8 cellular contexts compared by ENCODE assay signal in the genomic region with DNA sequence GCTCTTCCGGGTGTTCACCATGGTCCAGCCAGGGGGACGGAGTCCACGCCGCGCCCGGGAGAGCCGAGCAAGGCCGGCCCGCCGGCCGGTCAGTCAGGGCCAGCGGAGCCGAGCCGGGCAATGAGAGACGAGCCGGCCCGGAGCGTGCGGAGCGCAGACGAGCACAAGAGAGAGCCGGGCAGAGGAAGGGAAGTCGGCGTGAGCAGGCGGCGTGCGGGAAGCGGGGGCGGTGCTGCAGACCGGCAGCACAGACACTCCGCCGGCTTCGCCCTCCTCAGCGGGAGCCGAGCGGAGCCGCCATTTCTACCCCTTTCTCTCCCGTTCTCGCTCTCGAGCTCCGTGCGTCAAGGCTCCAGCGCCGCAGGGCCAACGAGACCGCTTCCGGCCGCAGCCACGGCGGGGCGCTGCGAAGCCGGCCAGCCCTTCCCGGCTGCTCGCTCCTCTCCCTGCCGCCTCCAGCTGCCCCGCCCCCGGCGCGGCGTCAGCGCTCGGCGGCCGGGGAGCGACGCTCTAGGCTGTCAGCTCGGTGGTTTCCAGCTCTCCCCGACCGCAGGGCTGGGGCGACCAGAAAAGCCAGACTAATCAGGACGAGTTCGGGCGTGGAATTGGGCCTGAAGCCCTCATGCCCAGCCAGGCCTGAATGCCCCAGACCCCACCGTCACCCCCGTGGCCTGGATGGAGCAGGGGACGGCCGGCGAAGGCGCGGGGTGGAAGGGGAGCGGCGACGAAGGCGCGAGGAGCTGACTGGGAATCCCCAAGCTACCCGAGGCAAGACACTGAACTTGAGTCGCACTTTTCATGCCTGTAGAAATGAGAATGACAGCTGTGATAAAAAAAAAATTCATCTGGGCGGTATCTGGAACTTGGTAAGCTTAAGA. TPM values are rescaled to one million over a fixed set of nuclear protein-coding genes. Genes with fewer than 3 reads are reported as not detected.
DNase-seq lines count a peak whose midpoint lies in the region; ATAC-seq and TF ChIP-seq lines count a peak whose summit lies in the region.

TSS of gene ATAD2B (minus strand) at position 374 of the 878 bp plus-strand sequence. CDS start at position 21, 353 bp downstream.

- WGBS in right cardiac atrium = under 1% methylated on average over 89 of the region's 89 CpGs

- peaks cover 8% of the 10 kb centered on the region for H3K36me3 Mint-ChIP-seq in T-helper 17 cell (ENCODE audit: low read depth)

- H3K27me3 Mint-ChIP-seq in T-helper 17 cell = no peaks in the 10 kb centered on the region

- intact Hi-C loops in right cardiac atrium (cut with DNase I) (loop anchor here in 2 of 4 donors (10.0 kb wide), 1 partner anchor 158 kb away; the partner anchor contains the start of gene TP53I3 (in 2 of the 2)), vagina (cut with DNase I) (loop anchor here (10.0 kb wide), 1 partner anchor 118 kb away; the partner anchor contains the start of genes FKBP1B and WDCP)

- peaks cover 6% of the 10 kb centered on the region for H3K4me1 ChIP-seq in right cardiac atrium (ENCODE audit: control insufficient read depth, insufficient read depth, low read length)
- H3K4me1 ChIP-seq in vagina = peaks cover 38% of the 10 kb centered on the region

- no peaks in the 10 kb centered on the region for H3K9me3 ChIP-seq in T-helper 17 cell (ENCODE audit: control insufficient read depth, low read length, poor library complexity, severe bottlenecking)
- H3K9me3 ChIP-seq in right cardiac atrium (ENCODE audit: control insufficient read depth, low read length) = no peaks in the 10 kb centered on the region
- H3K9me3 ChIP-seq in vagina = no peaks in the 10 kb centered on the region

- H3K4me1 Mint-ChIP-seq in T-helper 17 cell = peaks cover 36% of the 10 kb centered on the region

- peak within 1 kb of the TSS; percentile 98 for H3K27ac Mint-ChIP-seq in T-helper 17 cell

- H3K4me3 Mint-ChIP-seq in T-helper 17 cell = peak within 1 kb of the TSS; percentile 97

- H3K4me3 ChIP-seq in right cardiac atrium (ENCODE audit: low read length) = peak within 1 kb of the TSS; percentile 84
- H3K4me3 ChIP-seq in vagina = peak within 1 kb of the TSS; percentile 79 to 93

- TF ChIP-seq CTCF in vagina (IDR thresholded peaks at IDR 0.05) = peak; percentile 75 to 88 (median 76)

- DNase-seq in NCI-H1694 treated with DMSO at 0.1 percent for 48 hours (lab: John Stamatoyannopoulos, UW) (peak; percentile 89), T-helper 17 cell (peak; percentile 93 to 97 (median 94)), right cardiac atrium (peak; percentile 91 to 97 (median 96)), putamen (ENCODE audit: low spot score) (peak; percentile 95), vagina (ENCODE audit: extremely low spot score in 2 of 2) (peak in 1 of 2 donors; percentile 91)

- no peaks in the 10 kb centered on the region for H3K36me3 ChIP-seq in vagina

- H3K27me3 ChIP-seq in right cardiac atrium (ENCODE audit: control insufficient read depth, insufficient read depth) (no peaks in the 10 kb centered on the region), vagina (no peaks in the 10 kb centered on the region)

- H3K27ac ChIP-seq in angular gyrus (ENCODE audit: low read depth, low read length) (peak within 1 kb of the TSS; percentile 94), right cardiac atrium (ENCODE audit: low read length) (peak within 1 kb of the TSS; percentile 95), vagina (peak within 1 kb of the TSS; percentile 99)

- ATAC-seq in GM18498 (IDR thresholded peaks at IDR 0.05; ENCODE audit: unreplicated experiment) (peak; percentile 82), HG02938 (IDR thresholded peaks at IDR 0.05; ENCODE audit: unreplicated experiment) (peak; percentile 64), T-helper 17 cell (peak; percentile 83), right cardiac atrium (peak; percentile 95 to 97)

- peak in 1 of 2 donors; percentile 66 for TF ChIP-seq POLR2A in vagina (IDR thresholded peaks at IDR 0.05)

RNA-seq across cellular contexts. Expression of gene ATAD2B, which starts in this region (rescaled TPM):
- total RNA-seq in T-helper 17 cell (10 to 100 TPM; 48.3 to 52.3 TPM), right cardiac atrium (10 to 100 TPM in 2 of 4 donors, 1 to 10 TPM in 2; 9.3 to 15.1 (median 10.3) TPM), vagina (38.5 TPM)
- 2.8 TPM for polyA plus RNA-seq in right cardiac atrium
